1 cellular context compared by ENCODE assay signal in the genomic region with DNA sequence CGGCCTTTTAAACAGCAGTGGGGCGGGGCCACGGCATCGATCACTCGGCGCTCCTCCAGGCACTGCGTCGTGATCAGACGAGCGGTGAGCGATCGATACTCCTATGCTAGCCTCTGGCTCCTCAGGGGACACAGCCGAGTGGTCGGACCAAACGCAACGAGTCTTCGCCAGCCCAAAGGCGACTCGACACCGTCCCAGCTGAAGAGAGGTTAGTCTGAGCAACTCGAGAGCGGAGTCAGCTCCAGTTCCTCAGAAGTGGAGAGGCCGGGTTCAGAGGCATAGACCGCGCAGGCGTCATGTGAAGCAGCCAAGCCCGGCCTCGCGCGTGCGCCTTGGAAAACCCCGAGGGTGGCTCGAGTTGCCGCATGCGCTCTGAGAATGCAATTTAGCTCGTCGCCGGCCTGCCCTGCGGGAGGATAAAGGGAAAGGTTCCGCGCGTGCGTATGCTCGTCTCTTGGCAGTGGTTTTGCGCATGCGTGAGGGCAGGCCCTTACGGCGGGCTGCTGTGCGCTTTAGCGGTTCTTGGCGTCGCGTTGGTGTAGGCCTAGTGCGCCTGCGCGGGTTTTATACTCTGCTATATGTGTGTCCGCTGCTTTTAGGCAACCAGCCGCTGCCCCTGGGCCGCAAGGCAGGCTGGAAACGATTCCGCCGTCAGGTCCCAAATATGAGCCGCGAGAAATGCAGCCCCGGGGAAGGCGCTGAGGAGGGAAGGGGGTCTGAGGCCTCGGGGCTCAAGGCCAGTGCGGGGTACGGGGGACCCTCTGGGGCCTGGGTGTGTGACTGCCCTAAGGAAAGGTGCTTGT.
TF ChIP-seq lines count a peak whose summit lies in the region.

A gene (plus strand): TSS at position 98 of the 803 bp plus-strand sequence. CDS start 6,598 bp downstream, outside the sequence.

TF ChIP-seq in HepG2, 621 proteins besides CTCF, POLR2A, EP300 and RAD21 (continued from another document and continues in another):
- TF ChIP-seq, protein P1, sequence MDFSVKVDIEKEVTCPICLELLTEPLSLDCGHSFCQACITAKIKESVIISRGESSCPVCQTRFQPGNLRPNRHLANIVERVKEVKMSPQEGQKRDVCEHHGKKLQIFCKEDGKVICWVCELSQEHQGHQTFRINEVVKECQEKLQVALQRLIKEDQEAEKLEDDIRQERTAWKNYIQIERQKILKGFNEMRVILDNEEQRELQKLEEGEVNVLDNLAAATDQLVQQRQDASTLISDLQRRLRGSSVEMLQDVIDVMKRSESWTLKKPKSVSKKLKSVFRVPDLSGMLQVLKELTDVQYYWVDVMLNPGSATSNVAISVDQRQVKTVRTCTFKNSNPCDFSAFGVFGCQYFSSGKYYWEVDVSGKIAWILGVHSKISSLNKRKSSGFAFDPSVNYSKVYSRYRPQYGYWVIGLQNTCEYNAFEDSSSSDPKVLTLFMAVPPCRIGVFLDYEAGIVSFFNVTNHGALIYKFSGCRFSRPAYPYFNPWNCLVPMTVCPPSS (IDR thresholded peaks at IDR 0.05) = no peak
- TF ChIP-seq ZNF777 (CRISPR knock-in tag; IDR thresholded peaks at IDR 0.05) = peak; percentile 43; the same call in 1 of the 2 replicates
- TF ChIP-seq ZNF3 (CRISPR knock-in tag; IDR thresholded peaks at IDR 0.05) = 0 out of 2 replicates have a peak, but pooled peaks have one; percentile 23
- no peak for TF ChIP-seq ZNF382 (CRISPR knock-in tag; IDR thresholded peaks at IDR 0.05; ENCODE audit: borderline replicate concordance)
- peak; percentile 75 for TF ChIP-seq HHEX (CRISPR knock-in tag; IDR thresholded peaks at IDR 0.05)
- TF ChIP-seq TARDBP (CRISPR knock-in tag; IDR thresholded peaks at IDR 0.05) = peak; percentile 90
- TF ChIP-seq CC2D1A (CRISPR knock-in tag; IDR thresholded peaks at IDR 0.05) = no peak
- TF ChIP-seq ZNF232 (CRISPR knock-in tag; IDR thresholded peaks at IDR 0.05; ENCODE audit: borderline replicate concordance) = peak; percentile 89; the same call in 1 of the 2 replicates
- TF ChIP-seq ZNF629 (CRISPR knock-in tag; conservative IDR thresholded peaks at IDR 0.05) = peak; percentile 61; the same call in 1 of the 2 replicates
- TF ChIP-seq SP1 (IDR thresholded peaks at IDR 0.05) = no peak
- TF ChIP-seq SP1 (CRISPR knock-in tag; IDR thresholded peaks at IDR 0.05) = peak; percentile 97
- TF ChIP-seq, protein P2, sequence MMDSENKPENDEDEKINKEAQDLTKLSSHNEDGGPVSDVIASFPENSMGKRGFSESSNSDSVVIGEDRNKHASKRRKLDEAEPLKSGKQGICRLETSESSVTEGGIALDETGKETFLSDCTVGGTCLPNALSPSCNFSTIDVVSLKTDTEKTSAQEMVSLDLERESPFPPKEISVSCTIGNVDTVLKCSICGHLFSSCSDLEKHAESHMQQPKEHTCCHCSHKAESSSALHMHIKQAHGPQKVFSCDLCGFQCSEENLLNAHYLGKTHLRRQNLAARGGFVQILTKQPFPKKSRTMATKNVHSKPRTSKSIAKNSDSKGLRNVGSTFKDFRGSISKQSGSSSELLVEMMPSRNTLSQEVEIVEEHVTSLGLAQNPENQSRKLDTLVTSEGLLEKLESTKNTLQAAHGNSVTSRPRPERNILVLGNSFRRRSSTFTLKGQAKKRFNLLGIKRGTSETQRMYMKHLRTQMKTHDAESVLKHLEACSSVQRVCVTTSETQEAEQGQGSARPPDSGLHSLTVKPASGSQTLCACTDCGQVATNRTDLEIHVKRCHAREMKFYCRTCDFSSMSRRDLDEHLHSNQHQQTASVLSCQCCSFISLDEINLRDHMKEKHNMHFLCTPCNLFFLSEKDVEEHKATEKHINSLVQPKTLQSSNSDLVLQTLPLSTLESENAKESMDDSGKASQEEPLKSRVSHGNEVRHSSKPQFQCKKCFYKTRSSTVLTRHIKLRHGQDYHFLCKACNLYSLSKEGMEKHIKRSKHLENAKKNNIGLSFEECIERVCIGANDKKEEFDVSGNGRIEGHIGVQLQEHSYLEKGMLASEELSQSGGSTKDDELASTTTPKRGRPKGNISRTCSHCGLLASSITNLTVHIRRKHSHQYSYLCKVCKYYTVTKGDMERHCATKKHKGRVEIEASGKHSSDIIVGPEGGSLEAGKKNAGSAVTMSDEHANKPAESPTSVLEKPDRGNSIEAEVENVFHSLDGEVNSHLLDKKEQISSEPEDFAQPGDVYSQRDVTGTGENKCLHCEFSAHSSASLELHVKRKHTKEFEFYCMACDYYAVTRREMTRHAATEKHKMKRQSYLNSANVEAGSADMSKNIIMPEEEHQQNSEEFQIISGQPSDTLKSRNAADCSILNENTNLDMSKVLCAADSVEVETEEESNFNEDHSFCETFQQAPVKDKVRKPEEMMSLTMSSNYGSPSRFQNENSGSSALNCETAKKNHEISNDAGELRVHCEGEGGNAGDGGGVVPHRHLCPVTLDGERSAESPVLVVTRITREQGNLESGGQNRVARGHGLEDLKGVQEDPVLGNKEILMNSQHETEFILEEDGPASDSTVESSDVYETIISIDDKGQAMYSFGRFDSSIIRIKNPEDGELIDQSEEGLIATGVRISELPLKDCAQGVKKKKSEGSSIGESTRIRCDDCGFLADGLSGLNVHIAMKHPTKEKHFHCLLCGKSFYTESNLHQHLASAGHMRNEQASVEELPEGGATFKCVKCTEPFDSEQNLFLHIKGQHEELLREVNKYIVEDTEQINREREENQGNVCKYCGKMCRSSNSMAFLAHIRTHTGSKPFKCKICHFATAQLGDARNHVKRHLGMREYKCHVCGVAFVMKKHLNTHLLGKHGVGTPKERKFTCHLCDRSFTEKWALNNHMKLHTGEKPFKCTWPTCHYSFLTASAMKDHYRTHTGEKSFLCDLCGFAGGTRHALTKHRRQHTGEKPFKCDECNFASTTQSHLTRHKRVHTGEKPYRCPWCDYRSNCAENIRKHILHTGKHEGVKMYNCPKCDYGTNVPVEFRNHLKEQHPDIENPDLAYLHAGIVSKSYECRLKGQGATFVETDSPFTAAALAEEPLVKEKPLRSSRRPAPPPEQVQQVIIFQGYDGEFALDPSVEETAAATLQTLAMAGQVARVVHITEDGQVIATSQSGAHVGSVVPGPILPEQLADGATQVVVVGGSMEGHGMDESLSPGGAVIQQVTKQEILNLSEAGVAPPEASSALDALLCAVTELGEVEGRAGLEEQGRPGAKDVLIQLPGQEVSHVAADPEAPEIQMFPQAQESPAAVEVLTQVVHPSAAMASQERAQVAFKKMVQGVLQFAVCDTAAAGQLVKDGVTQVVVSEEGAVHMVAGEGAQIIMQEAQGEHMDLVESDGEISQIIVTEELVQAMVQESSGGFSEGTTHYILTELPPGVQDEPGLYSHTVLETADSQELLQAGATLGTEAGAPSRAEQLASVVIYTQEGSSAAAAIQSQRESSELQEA (CRISPR knock-in tag; IDR thresholded peaks at IDR 0.05; ENCODE audit: not compliant biosample characterization) = peak; percentile 90
- TF ChIP-seq RFX5 (IDR thresholded peaks at IDR 0.05; ENCODE audit: low read depth, low read length) = peak; percentile 73
- TF ChIP-seq MIXL1 (CRISPR knock-in tag; IDR thresholded peaks at IDR 0.05) = peak; percentile 94
- TF ChIP-seq ZSCAN29 (CRISPR knock-in tag; conservative IDR thresholded peaks at IDR 0.05) = peak; percentile 76; the same call in 1 of the 2 replicates
- peak; percentile 85 for TF ChIP-seq SALL2 (CRISPR knock-in tag; IDR thresholded peaks at IDR 0.05)
- TF ChIP-seq ASH2L (IDR thresholded peaks at IDR 0.05; ENCODE audit: insufficient read length, low read depth, low read length) = peak; percentile 94
- TF ChIP-seq, protein P3, sequence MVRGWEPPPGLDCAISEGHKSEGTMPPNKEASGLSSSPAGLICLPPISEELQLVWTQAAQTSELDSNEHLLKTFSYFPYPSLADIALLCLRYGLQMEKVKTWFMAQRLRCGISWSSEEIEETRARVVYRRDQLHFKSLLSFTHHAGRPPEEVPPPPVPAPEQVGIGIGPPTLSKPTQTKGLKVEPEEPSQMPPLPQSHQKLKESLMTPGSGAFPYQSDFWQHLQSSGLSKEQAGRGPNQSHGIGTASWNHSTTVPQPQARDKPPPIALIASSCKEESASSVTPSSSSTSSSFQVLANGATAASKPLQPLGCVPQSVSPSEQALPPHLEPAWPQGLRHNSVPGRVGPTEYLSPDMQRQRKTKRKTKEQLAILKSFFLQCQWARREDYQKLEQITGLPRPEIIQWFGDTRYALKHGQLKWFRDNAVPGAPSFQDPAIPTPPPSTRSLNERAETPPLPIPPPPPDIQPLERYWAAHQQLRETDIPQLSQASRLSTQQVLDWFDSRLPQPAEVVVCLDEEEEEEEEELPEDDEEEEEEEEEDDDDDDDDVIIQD (CRISPR knock-in tag; IDR thresholded peaks at IDR 0.05; ENCODE audit: low read depth) = peak; percentile 91; the same call in 1 of the 2 replicates
- TF ChIP-seq HNRNPUL1 (IDR thresholded peaks at IDR 0.05; ENCODE audit: low read depth, low read length) = no peak
- peak; percentile 91; the same call in 1 of the 2 replicates for TF ChIP-seq TOPORS (CRISPR knock-in tag; IDR thresholded peaks at IDR 0.05)
- TF ChIP-seq, protein P4, sequence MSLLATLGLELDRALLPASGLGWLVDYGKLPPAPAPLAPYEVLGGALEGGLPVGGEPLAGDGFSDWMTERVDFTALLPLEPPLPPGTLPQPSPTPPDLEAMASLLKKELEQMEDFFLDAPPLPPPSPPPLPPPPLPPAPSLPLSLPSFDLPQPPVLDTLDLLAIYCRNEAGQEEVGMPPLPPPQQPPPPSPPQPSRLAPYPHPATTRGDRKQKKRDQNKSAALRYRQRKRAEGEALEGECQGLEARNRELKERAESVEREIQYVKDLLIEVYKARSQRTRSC (CRISPR knock-in tag; IDR thresholded peaks at IDR 0.05; ENCODE audit: low read depth) = peak; percentile 92; the same call in 1 of the 2 replicates
- TF ChIP-seq SUZ12 (IDR thresholded peaks at IDR 0.05; ENCODE audit: low read depth, low read length) = no peak
- peak; percentile 57; the same call in 1 of the 2 replicates for TF ChIP-seq ZNF891 (CRISPR knock-in tag; IDR thresholded peaks at IDR 0.05)
- 0 out of 2 replicates have a peak, but pooled peaks have one; percentile 45 for TF ChIP-seq SSRP1 (CRISPR knock-in tag; IDR thresholded peaks at IDR 0.05)
- TF ChIP-seq SYNCRIP (IDR thresholded peaks at IDR 0.05; ENCODE audit: insufficient read depth, low read depth, low read length) = no peak
- TF ChIP-seq DMAP1 (CRISPR knock-in tag; IDR thresholded peaks at IDR 0.05) = peak; percentile 96
- TF ChIP-seq, protein P5, sequence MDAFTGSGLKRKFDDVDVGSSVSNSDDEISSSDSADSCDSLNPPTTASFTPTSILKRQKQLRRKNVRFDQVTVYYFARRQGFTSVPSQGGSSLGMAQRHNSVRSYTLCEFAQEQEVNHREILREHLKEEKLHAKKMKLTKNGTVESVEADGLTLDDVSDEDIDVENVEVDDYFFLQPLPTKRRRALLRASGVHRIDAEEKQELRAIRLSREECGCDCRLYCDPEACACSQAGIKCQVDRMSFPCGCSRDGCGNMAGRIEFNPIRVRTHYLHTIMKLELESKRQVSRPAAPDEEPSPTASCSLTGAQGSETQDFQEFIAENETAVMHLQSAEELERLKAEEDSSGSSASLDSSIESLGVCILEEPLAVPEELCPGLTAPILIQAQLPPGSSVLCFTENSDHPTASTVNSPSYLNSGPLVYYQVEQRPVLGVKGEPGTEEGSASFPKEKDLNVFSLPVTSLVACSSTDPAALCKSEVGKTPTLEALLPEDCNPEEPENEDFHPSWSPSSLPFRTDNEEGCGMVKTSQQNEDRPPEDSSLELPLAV (CRISPR knock-in tag; conservative IDR thresholded peaks at IDR 0.05; ENCODE audit: low read depth) = no peak
- TF ChIP-seq FLYWCH1 (CRISPR knock-in tag; IDR thresholded peaks at IDR 0.05) = no peak
- TF ChIP-seq ZFP36L2 (CRISPR knock-in tag; IDR thresholded peaks at IDR 0.05) = 0 out of 2 replicates have a peak, but pooled peaks have one; percentile 75
- TF ChIP-seq, protein P6, sequence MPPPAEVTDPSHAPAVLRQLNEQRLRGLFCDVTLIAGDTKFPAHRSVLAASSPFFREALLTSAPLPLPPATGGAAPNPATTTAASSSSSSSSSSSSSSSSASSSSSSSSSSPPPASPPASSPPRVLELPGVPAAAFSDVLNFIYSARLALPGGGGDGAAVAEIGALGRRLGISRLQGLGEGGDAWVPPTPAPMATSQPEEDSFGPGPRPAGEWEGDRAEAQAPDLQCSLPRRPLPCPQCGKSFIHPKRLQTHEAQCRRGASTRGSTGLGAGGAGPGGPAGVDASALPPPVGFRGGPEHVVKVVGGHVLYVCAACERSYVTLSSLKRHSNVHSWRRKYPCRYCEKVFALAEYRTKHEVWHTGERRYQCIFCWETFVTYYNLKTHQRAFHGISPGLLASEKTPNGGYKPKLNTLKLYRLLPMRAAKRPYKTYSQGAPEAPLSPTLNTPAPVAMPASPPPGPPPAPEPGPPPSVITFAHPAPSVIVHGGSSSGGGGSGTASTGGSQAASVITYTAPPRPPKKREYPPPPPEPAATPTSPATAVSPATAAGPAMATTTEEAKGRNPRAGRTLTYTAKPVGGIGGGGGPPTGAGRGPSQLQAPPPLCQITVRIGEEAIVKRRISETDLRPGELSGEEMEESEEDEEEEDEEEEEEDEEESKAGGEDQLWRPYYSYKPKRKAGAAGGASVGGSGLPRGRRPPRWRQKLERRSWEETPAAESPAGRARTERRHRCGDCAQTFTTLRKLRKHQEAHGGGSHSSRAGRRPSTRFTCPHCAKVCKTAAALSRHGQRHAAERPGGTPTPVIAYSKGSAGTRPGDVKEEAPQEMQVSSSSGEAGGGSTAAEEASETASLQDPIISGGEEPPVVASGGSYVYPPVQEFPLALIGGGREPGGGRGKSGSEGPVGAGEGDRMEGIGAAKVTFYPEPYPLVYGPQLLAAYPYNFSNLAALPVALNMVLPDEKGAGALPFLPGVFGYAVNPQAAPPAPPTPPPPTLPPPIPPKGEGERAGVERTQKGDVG (CRISPR knock-in tag; IDR thresholded peaks at IDR 0.05; ENCODE audit: borderline replicate concordance) = peak; percentile 90
- TF ChIP-seq REPIN1 (CRISPR knock-in tag; IDR thresholded peaks at IDR 0.05; ENCODE audit: borderline replicate concordance, low read depth) = peak; percentile 68
- TF ChIP-seq, protein P7, sequence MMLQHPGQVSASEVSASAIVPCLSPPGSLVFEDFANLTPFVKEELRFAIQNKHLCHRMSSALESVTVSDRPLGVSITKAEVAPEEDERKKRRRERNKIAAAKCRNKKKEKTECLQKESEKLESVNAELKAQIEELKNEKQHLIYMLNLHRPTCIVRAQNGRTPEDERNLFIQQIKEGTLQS (CRISPR knock-in tag; IDR thresholded peaks at IDR 0.05) = peak; percentile 56; the same call in 1 of the 2 replicates
- 0 out of 2 replicates have a peak, but pooled peaks have one; percentile 24 for TF ChIP-seq DPF2 (CRISPR knock-in tag; IDR thresholded peaks at IDR 0.05; ENCODE audit: borderline replicate concordance, low read depth)
- peak; percentile 92 for TF ChIP-seq DNMT3B (CRISPR knock-in tag; conservative IDR thresholded peaks at IDR 0.05)
- no peak for TF ChIP-seq ZNF577 (CRISPR knock-in tag; IDR thresholded peaks at IDR 0.05; ENCODE audit: borderline replicate concordance, low read depth)
- TF ChIP-seq KMT2B (CRISPR knock-in tag; IDR thresholded peaks at IDR 0.05) = peak; percentile 94
